In the genomic region with DNA sequence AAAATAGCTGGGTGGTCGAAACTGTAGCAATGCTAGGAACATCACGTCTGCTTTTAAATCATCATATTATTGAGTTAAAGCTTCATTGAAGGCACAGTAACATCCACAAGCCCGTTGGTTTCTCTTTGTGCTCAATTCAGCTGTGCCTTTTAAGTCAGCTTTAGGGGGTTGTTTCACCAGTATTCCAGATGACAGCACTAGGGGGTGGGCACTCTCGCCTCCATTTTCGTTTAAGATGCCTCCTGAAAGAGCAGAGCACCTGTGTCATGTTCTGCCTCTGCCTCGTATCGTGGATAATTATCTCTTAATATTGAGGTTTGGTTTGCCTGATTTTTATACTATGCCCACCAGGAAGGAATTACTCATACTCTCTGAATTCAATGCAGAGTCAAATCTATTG, we compare ENCODE assay signal across 25 cellular contexts.
DNase-seq lines count a peak whose midpoint lies in the region; ATAC-seq, FAIRE-seq and TF ChIP-seq lines count a peak whose summit lies in the region.
"Had no signal": no experiment of that assay in that cellular context is flagged by ENCODE, and none has a peak within 500 bp of the region (broad histone marks: within the 10 kb centered on the region; RNA-seq: fewer than 3 reads in every experiment).

No MANE protein-coding gene starts in this region.

- H3K4me2 ChIP-seq in GM23338 (peak overlapping the region; percentile 64), H1 (ENCODE audit: insufficient read depth in 1 of 2, low read depth in 2 of 2, low read length in 2 of 2) (peak overlapping the region; percentile 47 to 60)

- peak; percentile 86 for FAIRE-seq in H1 (lab: Jason Lieb, UNC)
- FAIRE-seq: G401.6, GM18507 had no signal

- H3K4me3 Mint-ChIP-seq in GM23338, result peak overlapping the region; percentile 38
- no peak overlapping the region for H3K4me3 Mint-ChIP-seq in Caco-2 (ENCODE audit: unreplicated experiment)
- H3K4me3 Mint-ChIP-seq: CD8-positive, alpha-beta T cell; IgD-negative memory B cell had no signal

- H3K27ac ChIP-seq in GM23338 (ENCODE audit: low read depth) (no peak overlapping the region), H1 (ENCODE audit: low read depth, low read length) (no peak overlapping the region)
- H3K27ac ChIP-seq: Peyer's patch had no signal

- no peak for TF ChIP-seq POLR2A in H1 (IDR thresholded peaks at IDR 0.05; ENCODE audit: control extremely low read depth in 1 of 2, low read depth in 2 of 2, low read length in 2 of 2)

- intact Hi-C loops in Caco-2 (cut with micrococcal nuclease; ENCODE audit: unreplicated experiment), result no loop called here

- no peak overlapping the region for H2AFZ ChIP-seq in GM23338
- no peak overlapping the region for H2AFZ ChIP-seq in H1 (ENCODE audit: low read length)

- H3K79me1 ChIP-seq in H1 (ENCODE audit: low read depth, low read length), result no peaks in the 10 kb centered on the region

- no peak overlapping the region for H4K5ac ChIP-seq in H1 (ENCODE audit: insufficient read length, low read depth, low read length)

- H3K27ac Mint-ChIP-seq in GM23338, result no peak overlapping the region
- no peak overlapping the region for H3K27ac Mint-ChIP-seq in Caco-2 (ENCODE audit: unreplicated experiment)
- H3K27ac Mint-ChIP-seq: CD8-positive, alpha-beta T cell; IgD-negative memory B cell had no signal

- H4K20me1 ChIP-seq in GM23338 (replicated peaks; ENCODE audit: insufficient read depth) (no peaks in the 10 kb centered on the region), H1 (replicated peaks in 1 of 2; ENCODE audit: control insufficient read depth in 1 of 2, insufficient read depth in 2 of 2, low read length in 2 of 2) (no peaks in the 10 kb centered on the region)

- peak; percentile 81 for ATAC-seq in GM23338
- ATAC-seq: CD8-positive, alpha-beta T cell had no signal

- H3K9me3 ChIP-seq in H1 (ENCODE audit: insufficient read depth in 2 of 2, low read depth in 1 of 2, low read length in 1 of 2), result no peaks in the 10 kb centered on the region
- H3K9me3 ChIP-seq in Caco-2, result no peaks in the 10 kb centered on the region
- H3K9me3 ChIP-seq: Peyer's patch had no signal

- no peak overlapping the region for H3K23ac ChIP-seq in H1 (ENCODE audit: insufficient read length)

- peak overlapping the region in 1 of 4 experiments; percentile 34; a peak in 1 of 7 replicates for H3K9ac ChIP-seq in H1 (replicated peaks in 1 of 4; ENCODE audit: extremely low read depth in 1 of 4, low read depth in 3 of 4, low read length in 3 of 4)

- WGBS in H1 (ENCODE audit: extremely low coverage in 1 of 2, insufficient coverage in 1 of 2, insufficient read length in 1 of 2, insufficient replicate concordance in 2 of 2, low coverage in 1 of 2, low lambda C conversion rate in 2 of 2, missing lambda C conversion rate in 1 of 2), 2 experiments, result 37% methylated on average over 7 of the region's 7 CpGs; no CpG with 5 or more reads in 1 of the 2 experiments

- H2BK20ac ChIP-seq in H1 (ENCODE audit: low read length), result no peak overlapping the region

- H3K79me2 ChIP-seq in GM23338 (replicated peaks; ENCODE audit: insufficient read depth) (no peaks in the 10 kb centered on the region), H1 (ENCODE audit: control insufficient read depth in 1 of 2, insufficient read depth in 2 of 2, low read length in 2 of 2) (no peaks in the 10 kb centered on the region)

- BruUV-seq in Caco-2 (replicated peaks; lab: Mats Ljungman, UMichigan), result no TSS peak

- no peak overlapping the region for H2BK120ac ChIP-seq in H1 (replicated peaks; ENCODE audit: low read depth, low read length)

- TF ChIP-seq EP300 in H1 (IDR thresholded peaks at IDR 0.05; ENCODE audit: borderline replicate concordance in 1 of 2, low read depth in 2 of 2, low read length in 2 of 2), result no peak

- CTCF ChIA-PET in H1 (lab: Charles Lee; ENCODE audit: partially characterized antibody) (interaction anchor here (1.3 to 6.7 kb wide), 3 partner anchors 13 to 58 kb away, joined by 3 to 44 read pairs (median 5); no protein-coding TSS in a partner anchor), Caco-2 (lab: Charles Lee) (no interaction called here)

- no peak overlapping the region for H2AK5ac ChIP-seq in H1 (ENCODE audit: low read depth, low read length)

- no peak; a peak in 1 of 4 replicates for TF ChIP-seq RAD21 in H1 (IDR thresholded peaks at IDR 0.05 in 1 of 2, conservative IDR thresholded peaks at IDR 0.05 in 1 of 2; ENCODE audit: low read depth in 2 of 2, low read length in 2 of 2)

- peak; percentile 67 for DNase-seq in GM23338 (ENCODE audit: low spot score)
- peak; percentile 23 for DNase-seq in NCI-H69 (lab: John Stamatoyannopoulos, UW)
- no peak for DNase-seq in H1 (ENCODE audit: low read depth in 1 of 2, low spot score in 2 of 2)
- peak; percentile 27 for DNase-seq in iPS-NIHi7 (ENCODE audit: extremely low spot score)
- DNase-seq in stimulated activated naive CD4-positive, alpha-beta T cell (lab: John Stamatoyannopoulos, UW), result no peak
- no peak for DNase-seq in LoVo (ENCODE audit: low spot score)
- no peak for DNase-seq in Caco-2
- DNase-seq in DMS79 treated with DMSO at 0.1 percent for 48 hours (lab: John Stamatoyannopoulos, UW), result no peak
- DNase-seq: 8988T; AML-193; C1 segment of cervical spinal cord; Calu3; CD8-positive, alpha-beta T cell; DMS153; MV-4-11; NCI-H1105 treated with DMSO at 0.1 percent for 48 hours; NCI-H2029 treated with DMSO at 0.1 percent for 48 hours; NCI-H2171; NCI-H446; NCI-H526; NK-92 treated with Interleukin-12 subunit alpha and Interleukin-12 subunit beta, amount 100 ng/mL, for 24 hours; Peyer's patch had no signal

- H3K9me3 Mint-ChIP-seq in GM23338, result no peaks in the 10 kb centered on the region
- no peaks in the 10 kb centered on the region for H3K9me3 Mint-ChIP-seq in Caco-2 (ENCODE audit: unreplicated experiment)
- H3K9me3 Mint-ChIP-seq: CD8-positive, alpha-beta T cell; IgD-negative memory B cell had no signal

- H3K9me2 ChIP-seq in GM23338 (ENCODE audit: insufficient read depth), result no peaks in the 10 kb centered on the region

- no peaks in the 10 kb centered on the region for H3F3A ChIP-seq in GM23338 (replicated peaks; ENCODE audit: low read depth)

- H3K14ac ChIP-seq in H1 (ENCODE audit: insufficient read length), result no peak overlapping the region

- no peaks in the 10 kb centered on the region for H3K27me3 ChIP-seq in GM23338 (ENCODE audit: insufficient read depth)
- no peaks in the 10 kb centered on the region for H3K27me3 ChIP-seq in H1 (replicated peaks in 1 of 4; ENCODE audit: control insufficient read depth in 3 of 4, extremely low read depth in 1 of 4, insufficient read depth in 3 of 4, low read length in 3 of 4)
- no peaks in the 10 kb centered on the region for H3K27me3 ChIP-seq in Caco-2 (replicated peaks; ENCODE audit: control insufficient read depth, insufficient read depth, low read length)
- H3K27me3 ChIP-seq: Peyer's patch had no signal

- TF ChIP-seq CTCF in GM23338 (conservative IDR thresholded peaks at IDR 0.05; ENCODE audit: low read depth in 2 of 2), result no peak
- TF ChIP-seq CTCF in H1 (IDR thresholded peaks at IDR 0.05; ENCODE audit: control extremely low read depth in 1 of 3, insufficient read depth in 1 of 3, low read depth in 1 of 3, low read length in 3 of 3), result no peak
- no peak for TF ChIP-seq CTCF in Caco-2 (IDR thresholded peaks at IDR 0.05; ENCODE audit: insufficient read depth in 1 of 2, low read depth in 1 of 2, low read length in 1 of 2, severe bottlenecking in 1 of 2, unreplicated experiment in 1 of 2)

- no peak overlapping the region for H4K91ac ChIP-seq in H1 (replicated peaks; ENCODE audit: insufficient read length, low read length)

- no peak overlapping the region for H3K4ac ChIP-seq in H1 (replicated peaks; ENCODE audit: insufficient read length, low read depth, low read length)

- peaks cover 35% of the 10 kb centered on the region for H3K4me1 Mint-ChIP-seq in GM23338
- H3K4me1 Mint-ChIP-seq in Caco-2 (ENCODE audit: low read depth, unreplicated experiment), result no peaks in the 10 kb centered on the region
- H3K4me1 Mint-ChIP-seq: IgD-negative memory B cell had no signal

- H3K4me3 ChIP-seq in GM23338, result peak overlapping the region; percentile 27
- peak overlapping the region in 1 of 4 experiments; percentile 40; a peak in 1 of 8 replicates for H3K4me3 ChIP-seq in H1 (ENCODE audit: extremely low read depth in 1 of 4, insufficient read depth in 2 of 4, low read depth in 3 of 4, low read length in 4 of 4)
- no peak overlapping the region for H3K4me3 ChIP-seq in Caco-2 (ENCODE audit: low read depth, low read length)
- H3K4me3 ChIP-seq: Peyer's patch had no signal

- H2BK15ac ChIP-seq in H1 (ENCODE audit: low read length), result no peak overlapping the region

- H3K27me3 Mint-ChIP-seq in GM23338 (ENCODE audit: insufficient read depth, low read depth, poor library complexity) (no peaks in the 10 kb centered on the region), Caco-2 (ENCODE audit: insufficient read depth, unreplicated experiment) (no peaks in the 10 kb centered on the region)
- H3K27me3 Mint-ChIP-seq: IgD-negative memory B cell had no signal

- H3K4me1 ChIP-seq in GM23338 (ENCODE audit: insufficient read depth), result peaks cover 33% of the 10 kb centered on the region
- peaks cover 2 to 20% (median 9%) of the 10 kb centered on the region in 4 experiments; a peak in 5 of 7 replicates for H3K4me1 ChIP-seq in H1 (replicated peaks in 1 of 4; ENCODE audit: control insufficient read depth in 3 of 4, insufficient read depth in 4 of 4, low read length in 3 of 4)
- no peaks in the 10 kb centered on the region for H3K4me1 ChIP-seq in Caco-2
- H3K4me1 ChIP-seq: Peyer's patch had no signal

- H4K8ac ChIP-seq in H1 (ENCODE audit: extremely low read depth, insufficient read depth, low read length), result no peak overlapping the region

- H3K23me2 ChIP-seq in H1 (ENCODE audit: low read depth, low read length), result no peaks in the 10 kb centered on the region

- H3K36me3 Mint-ChIP-seq in GM23338 (ENCODE audit: low read depth), result no peaks in the 10 kb centered on the region
- no peaks in the 10 kb centered on the region for H3K36me3 Mint-ChIP-seq in Caco-2 (ENCODE audit: insufficient read depth, unreplicated experiment)
- H3K36me3 Mint-ChIP-seq: CD8-positive, alpha-beta T cell had no signal

- H3K56ac ChIP-seq in H1 (replicated peaks; ENCODE audit: insufficient read length, low read depth, low read length), result no peak overlapping the region

- 0 out of 2 replicates have a peak overlapping the region, but pooled peaks have one; percentile 20 for H2BK5ac ChIP-seq in H1 (ENCODE audit: low read depth, low read length)

- no peak overlapping the region; the same call in 1 of the 2 replicates for H3K18ac ChIP-seq in H1 (ENCODE audit: extremely low read depth, low read length)

- H3K36me3 ChIP-seq in GM23338 (ENCODE audit: insufficient read depth) (no peaks in the 10 kb centered on the region), H1 (ENCODE audit: control insufficient read depth in 2 of 4, insufficient read depth in 4 of 4, low read length in 3 of 4) (no peaks in the 10 kb centered on the region), Caco-2 (ENCODE audit: control insufficient read depth, insufficient read depth, low read length) (no peaks in the 10 kb centered on the region)
- H3K36me3 ChIP-seq: Peyer's patch had no signal

- POLR2A ChIA-PET in H1 (lab: Charles Lee; ENCODE audit: partially characterized antibody), result interaction anchor here (1.1 to 2.2 kb wide), 2 partner anchors 14 to 21 kb away, joined by 3 to 6 read pairs; no protein-coding TSS in a partner anchor
- POLR2A ChIA-PET in Caco-2 (lab: Charles Lee), result no interaction called here

- no peak overlapping the region for H2BK12ac ChIP-seq in H1 (ENCODE audit: low read depth, low read length)

TF ChIP-seq in H1, 55 proteins besides CTCF, POLR2A, EP300 and RAD21 (continues in another document):
- no peak for TF ChIP-seq KDM5A (IDR thresholded peaks at IDR 0.05; ENCODE audit: low read length)

Comparison
In these comparisons a context has a peak if more than half of its experiments do, and no peak if none do; other contexts are left out.
1. DNase-seq: peak in GM23338 (single experiment), NCI-H69 (single experiment) and iPS-NIHi7 (single experiment); none in H1 (0 of 2), stimulated activated naive CD4-positive, alpha-beta T cell (0 of 6), LoVo (single experiment), Caco-2 (0 of 2) and DMS79 treated with DMSO at 0.1 percent for 48 hours (single experiment).